In genomic region chr10:128147064-128147463, GRCh38 we compare ENCODE assay signal across 16 cellular contexts. TPM values are rescaled to one million over a fixed set of nuclear protein-coding genes. Genes with fewer than 3 reads are reported as not detected.
DNase-seq lines count a peak whose midpoint lies in the region; ATAC-seq lines count a peak whose summit lies in the region.
"Had no signal": no experiment of that assay in that cellular context is flagged by ENCODE, and none has a peak within 500 bp of the region (broad histone marks: within the 10 kb centered on the region; RNA-seq: fewer than 3 reads in every experiment).

No MANE protein-coding gene starts in this region.

- H3K9me3 ChIP-seq in SJCRH30 (replicated peaks) = no peaks in the 10 kb centered on the region
- H3K9me3 ChIP-seq: A549 had no signal

- DNase-seq in activated CD4-positive, alpha-beta T cell treated with anti-CD3 and anti-CD28 coated beads for 48 hours = peak; percentile 17
- DNase-seq in activated CD4-positive, alpha-beta T cell treated with anti-CD3 and anti-CD28 coated beads for 4 hours = no peak
- peak; percentile 47 for DNase-seq in kidney glomerular epithelial cell (lab: John Stamatoyannopoulos, UW)
- no peak for DNase-seq in SJCRH30
- no peak for DNase-seq in LoVo (ENCODE audit: low spot score)
- no peak for DNase-seq in AG08396 (ENCODE audit: low spot score)
- DNase-seq: activated effector memory CD4-positive, alpha-beta T cell treated with anti-CD3 and anti-CD28 coated beads, Interleukin-2, amount 50 U/mL, for 16 hours; dorsolateral prefrontal cortex; GF-D8; Kasumi-1; NCI-H524; stimulated activated naive CD4-positive, alpha-beta T cell had no signal

- H3K4me3 ChIP-seq in SJCRH30 = no peak overlapping the region
- H3K4me3 ChIP-seq: A549, dorsolateral prefrontal cortex had no signal

- H3K36me3 ChIP-seq in SJCRH30 = no peaks in the 10 kb centered on the region

- ATAC-seq in GM21526 (IDR thresholded peaks at IDR 0.05; ENCODE audit: low FRiP score, unreplicated experiment) = peak; percentile 51
- peak; percentile 65 for ATAC-seq in HG03432 (IDR thresholded peaks at IDR 0.05; ENCODE audit: unreplicated experiment)
- ATAC-seq: A549, HCT116 had no signal

- no peaks in the 10 kb centered on the region for H3K4me1 ChIP-seq in SJCRH30

- no peaks in the 10 kb centered on the region for H3K27me3 ChIP-seq in SJCRH30

- H3K27ac ChIP-seq in SJCRH30 = no peak overlapping the region
- H3K27ac ChIP-seq: A549, dorsolateral prefrontal cortex had no signal

RNA-seq across cellular contexts. Expression of gene MKI67, which starts 20.8 kb away (rescaled TPM):
- total RNA-seq in SJCRH30 (2014; rRNA removed; shearing (Covaris generic)) = 84.9 and 90.0 TPM in 2 replicates

Comparison
In these comparisons a context has a peak if more than half of its experiments do, and no peak if none do; other contexts are left out.
1. DNase-seq: peak in activated CD4-positive, alpha-beta T cell treated with anti-CD3 and anti-CD28 coated beads for 48 hours (single experiment) and kidney glomerular epithelial cell (single experiment); none in activated CD4-positive, alpha-beta T cell treated with anti-CD3 and anti-CD28 coated beads for 4 hours (0 of 2), SJCRH30 (0 of 2), LoVo (single experiment) and AG08396 (single experiment).